ENCODE assay signal across 34 cellular contexts in genomic region chr19:32658075-32658474, GRCh38. TPM values are rescaled to one million over a fixed set of nuclear protein-coding genes. Genes with fewer than 3 reads are reported as not detected.
"Had no signal": no experiment of that assay in that cellular context is flagged by ENCODE, and none has a peak within 500 bp of the region (broad histone marks: within the 10 kb centered on the region; RNA-seq: fewer than 3 reads in every experiment).

No MANE protein-coding gene starts in this region.

- H3K9me3 Mint-ChIP-seq: activated B cell treated with CpG ODN at 0.5 μM for 24 hours; activated CD4-positive, alpha-beta memory T cell treated with anti-CD3 and anti-CD28 coated beads for 36 hours; activated CD4-positive, alpha-beta T cell treated with anti-CD3 and anti-CD28 coated beads, Interleukin-2, amount 10 ng/mL, durations not matched to agents 24 days and 14 days; activated CD8-positive, alpha-beta T cell treated with anti-CD3 and anti-CD28 coated beads for 36 hours; activated naive CD4-positive, alpha-beta T cell treated with anti-CD3 and anti-CD28 coated beads, Interleukin-2, amount 10 ng/mL, durations not matched to agents 7 days and 5 days; activated naive CD4-positive, alpha-beta T cell treated with anti-CD3 and anti-CD28 coated beads, Interleukin-2, amount 50 U/mL, for 72 hours; activated naive CD8-positive, alpha-beta T cell treated with anti-CD3 and anti-CD28 coated beads for 36 hours; activated T-cell treated with anti-CD3 and anti-CD28 coated beads, Interleukin-2, amount 50 U/mL, for 4 hours; activated T-cell treated with anti-CD3 and anti-CD28 coated beads, Interleukin-2, amount 50 U/mL, for 72 hours; activated T-helper 1 cell treated with anti-CD3 and anti-CD28 coated beads, Interleukin-12 subunit alpha, Interleukin-12 subunit beta, Interleukin-2, Interleukin-4 antibody, amounts not matched to agents 30 ng/mL and 10 ng/mL and 1 ng/mL, durations not matched to agents 14 hours and 24 hours and 36 hours; activated T-helper 17 cell treated with anti-CD3 and anti-CD28 coated beads, Interleukin-2, amount 50 U/mL, for 72 hours; T-cell; T-helper 1 cell treated with Interleukin-12 subunit alpha and Interleukin-12 subunit beta and Interleukin-4 antibody, amounts not matched to agents 30 μg/mL and 1 μg/mL, for 36 hours; T-helper 2 cell treated with Interferon-gamma antibody and Interleukin-4, amounts not matched to agents 5 μg/mL and 100 μg/mL, for 36 hours had no signal

- H3K4me1 ChIP-seq: adrenal gland had no signal

- H3K4me3 Mint-ChIP-seq: activated B cell treated with CpG ODN at 0.5 μM for 24 hours; activated CD4-positive, alpha-beta memory T cell treated with anti-CD3 and anti-CD28 coated beads for 36 hours; activated CD4-positive, alpha-beta T cell treated with anti-CD3 and anti-CD28 coated beads, Interleukin-2, amount 10 ng/mL, durations not matched to agents 24 days and 14 days; activated CD8-positive, alpha-beta T cell treated with anti-CD3 and anti-CD28 coated beads for 36 hours; activated naive CD4-positive, alpha-beta T cell treated with anti-CD3 and anti-CD28 coated beads, Interleukin-2, amount 10 ng/mL, durations not matched to agents 7 days and 5 days; activated naive CD8-positive, alpha-beta T cell treated with anti-CD3 and anti-CD28 coated beads for 36 hours; activated T-cell treated with anti-CD3 and anti-CD28 coated beads, Interleukin-2, amount 50 U/mL, for 4 hours; activated T-cell treated with anti-CD3 and anti-CD28 coated beads, Interleukin-2, amount 50 U/mL, for 72 hours; activated T-helper 1 cell treated with anti-CD3 and anti-CD28 coated beads, Interleukin-12 subunit alpha, Interleukin-12 subunit beta, Interleukin-2, Interleukin-4 antibody, amounts not matched to agents 30 ng/mL and 10 ng/mL and 1 ng/mL, durations not matched to agents 14 hours and 24 hours and 36 hours; activated T-helper 17 cell treated with anti-CD3 and anti-CD28 coated beads, Interleukin-2, amount 50 U/mL, for 72 hours; T-cell; T-helper 1 cell treated with Interleukin-12 subunit alpha and Interleukin-12 subunit beta and Interleukin-4 antibody, amounts not matched to agents 30 μg/mL and 1 μg/mL, for 36 hours; T-helper 2 cell treated with Interferon-gamma antibody and Interleukin-4, amounts not matched to agents 5 μg/mL and 100 μg/mL, for 36 hours had no signal

- H3K36me3 Mint-ChIP-seq: activated naive CD4-positive, alpha-beta T cell treated with anti-CD3 and anti-CD28 coated beads, Interleukin-2, amount 50 U/mL, for 72 hours had no signal

- H3K9me3 ChIP-seq: adrenal gland, body of pancreas, breast epithelium had no signal

- H3K27me3 ChIP-seq: adrenal gland, body of pancreas, brain microvascular endothelial cell, breast epithelium had no signal

- H3K4me1 Mint-ChIP-seq: activated CD4-positive, alpha-beta T cell treated with anti-CD3 and anti-CD28 coated beads, Interleukin-2, amount 10 ng/mL, durations not matched to agents 24 days and 14 days; activated T-helper 17 cell treated with anti-CD3 and anti-CD28 coated beads, Interleukin-2, amount 50 U/mL, for 72 hours had no signal

- H3K27ac Mint-ChIP-seq: activated B cell treated with CpG ODN at 0.5 μM for 24 hours; activated CD4-positive, alpha-beta memory T cell treated with anti-CD3 and anti-CD28 coated beads for 36 hours; activated CD4-positive, alpha-beta T cell treated with anti-CD3 and anti-CD28 coated beads, Interleukin-2, amount 10 ng/mL, durations not matched to agents 24 days and 14 days; activated CD8-positive, alpha-beta T cell treated with anti-CD3 and anti-CD28 coated beads for 36 hours; activated naive CD4-positive, alpha-beta T cell treated with anti-CD3 and anti-CD28 coated beads, Interleukin-2, amount 10 ng/mL, durations not matched to agents 7 days and 5 days; activated naive CD4-positive, alpha-beta T cell treated with anti-CD3 and anti-CD28 coated beads, Interleukin-2, amount 50 U/mL, for 72 hours; activated naive CD8-positive, alpha-beta T cell treated with anti-CD3 and anti-CD28 coated beads for 36 hours; activated T-cell treated with anti-CD3 and anti-CD28 coated beads, Interleukin-2, amount 50 U/mL, for 72 hours; activated T-helper 1 cell treated with anti-CD3 and anti-CD28 coated beads, Interleukin-12 subunit alpha, Interleukin-12 subunit beta, Interleukin-2, Interleukin-4 antibody, amounts not matched to agents 30 ng/mL and 10 ng/mL and 1 ng/mL, durations not matched to agents 14 hours and 24 hours and 36 hours; activated T-helper 17 cell treated with anti-CD3 and anti-CD28 coated beads, Interleukin-2, amount 50 U/mL, for 72 hours; T-cell; T-helper 1 cell treated with Interleukin-12 subunit alpha and Interleukin-12 subunit beta and Interleukin-4 antibody, amounts not matched to agents 30 μg/mL and 1 μg/mL, for 36 hours; T-helper 2 cell treated with Interferon-gamma antibody and Interleukin-4, amounts not matched to agents 5 μg/mL and 100 μg/mL, for 36 hours had no signal

- ATAC-seq: activated CD8-positive, alpha-beta T cell treated with anti-CD3 and anti-CD28 coated beads for 36 hours; activated naive CD4-positive, alpha-beta T cell treated with anti-CD3 and anti-CD28 coated beads, Interleukin-2, amount 50 U/mL, for 72 hours; activated T-cell treated with anti-CD3 and anti-CD28 coated beads, Interleukin-2, amount 50 U/mL, for 4 hours; activated T-cell treated with anti-CD3 and anti-CD28 coated beads, Interleukin-2, amount 50 U/mL, for 72 hours; activated T-helper 17 cell treated with anti-CD3 and anti-CD28 coated beads, Interleukin-2, amount 50 U/mL, for 72 hours; body of pancreas; T-cell had no signal

- H3K4me3 ChIP-seq: adrenal gland, body of pancreas, breast epithelium had no signal

- DNase-seq: activated B cell treated with CpG ODN at 0.5 μM for 24 hours; activated CD4-positive, alpha-beta memory T cell treated with anti-CD3 and anti-CD28 coated beads for 36 hours; activated CD4-positive, alpha-beta T cell treated with anti-CD3 and anti-CD28 coated beads for 4 hours; activated CD4-positive, alpha-beta T cell treated with anti-CD3 and anti-CD28 coated beads, Interleukin-2, amount 10 ng/mL, durations not matched to agents 24 days and 14 days; activated CD4-positive, alpha-beta T cell treated with anti-CD3 and anti-CD28 coated beads, Interleukin-2, amount 50 U/mL, for 1 hour; activated CD4-positive, alpha-beta T cell treated with anti-CD3 and anti-CD28 coated beads, Interleukin-2, amount 50 U/mL, for 4 hours; activated CD4-positive, CD25-positive, alpha-beta regulatory T cell treated with anti-CD3 and anti-CD28 coated beads, Interleukin-2, amount 50 U/mL, for 72 hours; activated CD8-positive, alpha-beta memory T cell treated with anti-CD3 and anti-CD28 coated beads, Interleukin-2, amount 50 U/mL, for 4 hours; activated CD8-positive, alpha-beta T cell treated with anti-CD3 and anti-CD28 coated beads for 36 hours; activated effector memory CD4-positive, alpha-beta T cell treated with anti-CD3 and anti-CD28 coated beads, Interleukin-2, amount 50 U/mL, for 16 hours; activated gamma-delta T cell treated with Interleukin-2 at 50 U/mL for 16 hours; activated naive CD4-positive, alpha-beta T cell treated with anti-CD3 and anti-CD28 coated beads, Interleukin-2, amount 10 ng/mL, durations not matched to agents 7 days and 5 days; activated naive CD4-positive, alpha-beta T cell treated with Interleukin-2 at 50 U/mL for 16 hours; activated naive CD8-positive, alpha-beta T cell treated with anti-CD3 and anti-CD28 coated beads for 36 hours; activated T-cell treated with anti-CD3 and anti-CD28 coated beads for 4 hours; activated T-cell treated with anti-CD3 and anti-CD28 coated beads, Interleukin-2, amount 50 U/mL, for 1 hour; activated T-cell treated with anti-CD3 and anti-CD28 coated beads, Interleukin-2, amount 50 U/mL, for 4 hours; activated T-cell treated with anti-CD3 and anti-CD28 coated beads, Interleukin-2, amount 50 U/mL, for 72 hours; adrenal gland; amniotic stem cell; aorta; body of pancreas; brain microvascular endothelial cell; central memory CD4-positive, alpha-beta T cell; T-cell; T-helper 2 cell; T-helper 9 cell had no signal

- H3K36me3 ChIP-seq: breast epithelium had no signal

- H3K27ac ChIP-seq: adrenal gland, body of pancreas, brain microvascular endothelial cell, breast epithelium, VCaP had no signal

- H3K27me3 Mint-ChIP-seq: activated B cell treated with CpG ODN at 0.5 μM for 24 hours; activated CD4-positive, alpha-beta memory T cell treated with anti-CD3 and anti-CD28 coated beads for 36 hours; activated CD4-positive, alpha-beta T cell treated with anti-CD3 and anti-CD28 coated beads, Interleukin-2, amount 10 ng/mL, durations not matched to agents 24 days and 14 days; activated CD8-positive, alpha-beta T cell treated with anti-CD3 and anti-CD28 coated beads for 36 hours; activated naive CD4-positive, alpha-beta T cell treated with anti-CD3 and anti-CD28 coated beads, Interleukin-2, amount 10 ng/mL, durations not matched to agents 7 days and 5 days; activated naive CD8-positive, alpha-beta T cell treated with anti-CD3 and anti-CD28 coated beads for 36 hours; activated T-helper 17 cell treated with anti-CD3 and anti-CD28 coated beads, Interleukin-2, amount 50 U/mL, for 72 hours; T-cell had no signal

RNA-seq across cellular contexts. Expression of gene RGS9BP, which starts 17.6 kb away (rescaled TPM):
- total RNA-seq: activated B cell treated with CpG ODN at 0.5 μM for 24 hours; activated naive CD8-positive, alpha-beta T cell treated with anti-CD3 and anti-CD28 coated beads for 36 hours; activated T-helper 1 cell treated with anti-CD3 and anti-CD28 coated beads, Interleukin-12 subunit alpha, Interleukin-12 subunit beta, Interleukin-2, Interleukin-4 antibody, amounts not matched to agents 30 ng/mL and 10 ng/mL and 1 ng/mL, durations not matched to agents 14 hours and 24 hours and 36 hours; aorta; body of pancreas had no signal
